ENCODE assay signal across 11 cellular contexts in the genomic region with DNA sequence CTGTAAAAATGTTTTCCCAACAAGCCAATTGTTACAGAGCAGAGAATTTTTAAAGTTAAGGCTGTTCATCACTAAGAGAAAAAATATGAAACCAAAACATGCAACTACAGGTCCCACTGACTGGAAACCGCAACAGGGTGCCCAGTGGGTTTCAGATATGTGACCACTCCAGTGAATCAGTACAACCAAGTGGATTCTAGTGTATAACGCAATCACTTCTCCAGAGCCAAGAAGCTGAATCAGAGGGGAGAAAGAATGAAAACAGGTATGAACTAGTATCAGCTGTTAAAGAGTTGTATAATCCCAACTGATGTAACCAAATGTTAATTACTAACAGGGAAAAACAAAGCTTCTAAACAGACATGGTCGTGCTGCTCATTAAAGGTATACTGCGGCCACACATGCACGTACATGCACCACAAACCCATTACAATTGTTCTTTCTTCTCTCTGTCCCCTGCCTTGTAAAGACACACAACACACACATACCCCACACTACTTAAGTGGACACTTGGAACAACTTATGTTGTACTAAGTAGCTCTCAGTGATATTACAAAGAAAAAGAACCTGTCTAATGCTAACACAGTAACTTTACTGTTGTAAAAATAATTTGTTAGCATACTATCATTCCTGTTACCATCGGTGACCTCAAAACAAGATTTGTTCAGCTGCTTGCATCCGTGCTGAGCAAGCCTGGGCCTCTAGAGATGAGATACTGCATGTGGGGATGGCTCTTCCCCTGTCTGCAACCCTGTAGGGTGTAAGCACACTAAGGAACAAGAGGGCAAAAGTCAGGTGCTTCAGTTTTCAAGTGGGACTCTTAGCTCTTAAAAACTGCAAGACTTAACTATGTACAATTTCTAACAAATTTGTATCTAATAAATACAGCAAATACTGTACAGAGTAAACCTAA.
DNase-seq lines count a peak whose midpoint lies in the region; ATAC-seq and TF ChIP-seq lines count a peak whose summit lies in the region.
"Had no signal": no experiment of that assay in that cellular context is flagged by ENCODE, and none has a peak within 500 bp of the region (broad histone marks: within the 10 kb centered on the region; RNA-seq: fewer than 3 reads in every experiment).

No MANE protein-coding gene starts in this region.

- H4K20me1 ChIP-seq in H9 (ENCODE audit: control insufficient read depth, insufficient read depth, insufficient read length), result no peaks in the 10 kb centered on the region

- H3K9me3 ChIP-seq in H9 (ENCODE audit: control insufficient read depth, low read depth, low read length) (no peaks in the 10 kb centered on the region), suprapubic skin (no peaks in the 10 kb centered on the region)

- H3K4me1 Mint-ChIP-seq in H9 (peaks cover 51 to 57% of the 10 kb centered on the region in 2 experiments), WTC11 (peaks cover 60% of the 10 kb centered on the region)
- H3K4me1 Mint-ChIP-seq: naive thymus-derived CD4-positive, alpha-beta T cell had no signal

- H3K79me1 ChIP-seq in H9 (ENCODE audit: insufficient read depth, low read depth, low read length, poor library complexity, severe bottlenecking), result peaks cover under 1% of the 10 kb centered on the region

- no peak overlapping the region for H3K56ac ChIP-seq in H9 (ENCODE audit: insufficient read length, low read depth, low read length)

- H3K4me3 Mint-ChIP-seq in H9, result no peak overlapping the region
- H3K4me3 Mint-ChIP-seq in WTC11, result no peak overlapping the region
- H3K4me3 Mint-ChIP-seq: naive thymus-derived CD4-positive, alpha-beta T cell; T-helper 2 cell treated with Interferon-gamma antibody and Interleukin-4, amounts not matched to agents 5 μg/mL and 100 μg/mL, for 36 hours had no signal

- no peak overlapping the region for H2AFZ ChIP-seq in H9 (ENCODE audit: low read length)

- no peak overlapping the region for H2BK120ac ChIP-seq in H9 (ENCODE audit: low read depth, low read length, poor library complexity, severe bottlenecking)

- H4K91ac ChIP-seq in H9 (ENCODE audit: insufficient read length, low read depth, low read length), result no peak overlapping the region

- H3K36me3 ChIP-seq in suprapubic skin, result no peaks in the 10 kb centered on the region

- ATAC-seq in WTC11 (peak; percentile 13; the same call in 1 of the 2 replicates), HG02938 (IDR thresholded peaks at IDR 0.05; ENCODE audit: unreplicated experiment) (no peak)
- ATAC-seq: naive thymus-derived CD4-positive, alpha-beta T cell had no signal

- H3K14ac ChIP-seq in H9 (ENCODE audit: insufficient read depth, low read length), result no peak overlapping the region; the same call in 1 of the 2 replicates

- H3K4ac ChIP-seq in H9 (ENCODE audit: low read depth, low read length), result no peak overlapping the region

- peak overlapping the region in 2 of 3 experiments; percentile 5 to 81; a peak in 3 of 7 replicates for H3K27ac Mint-ChIP-seq in H9
- peak overlapping the region; percentile 46; the same call in 1 of the 2 replicates for H3K27ac Mint-ChIP-seq in WTC11
- H3K27ac Mint-ChIP-seq: naive thymus-derived CD4-positive, alpha-beta T cell; T-helper 2 cell treated with Interferon-gamma antibody and Interleukin-4, amounts not matched to agents 5 μg/mL and 100 μg/mL, for 36 hours had no signal

- H3T11ph ChIP-seq in H9 (ENCODE audit: low read length), result no peak overlapping the region

- POLR2A ChIA-PET in WTC11 (lab: Charles Lee), result no interaction called here

- no peak overlapping the region for H3K4me2 ChIP-seq in H9 (ENCODE audit: insufficient read depth, insufficient read length, low read length)

- no peak for TF ChIP-seq EP300 in suprapubic skin (IDR thresholded peaks at IDR 0.05)

- no peak for TF ChIP-seq CTCF in H9 (conservative IDR thresholded peaks at IDR 0.05)
- no peak for TF ChIP-seq CTCF in WTC11 (IDR thresholded peaks at IDR 0.05)
- no peak for TF ChIP-seq CTCF in suprapubic skin (IDR thresholded peaks at IDR 0.05)

- H3K18ac ChIP-seq in H9 (ENCODE audit: insufficient read length, low read depth, low read length), result no peak overlapping the region

- H3K27me3 ChIP-seq in H9 (ENCODE audit: insufficient read depth, low read length) (no peaks in the 10 kb centered on the region), suprapubic skin (no peaks in the 10 kb centered on the region)

- peaks cover 21% of the 10 kb centered on the region; the same call in 1 of the 2 replicates for H3K79me2 ChIP-seq in H9 (ENCODE audit: insufficient read depth, low read length)

- no peak overlapping the region for H4K5ac ChIP-seq in H9 (ENCODE audit: insufficient read length, low read depth, low read length)

- no peaks in the 10 kb centered on the region for H3K27me3 Mint-ChIP-seq in H9 (ENCODE audit: low read depth)
- no peaks in the 10 kb centered on the region for H3K27me3 Mint-ChIP-seq in WTC11 (ENCODE audit: low read depth)

- H3K36me3 Mint-ChIP-seq in H9 (ENCODE audit: insufficient read depth in 1 of 3, low read depth in 3 of 3) (no peaks in the 10 kb centered on the region; a peak in 1 of 7 replicates), WTC11 (no peaks in the 10 kb centered on the region)
- H3K36me3 Mint-ChIP-seq: naive thymus-derived CD4-positive, alpha-beta T cell had no signal

- H3K4me3 ChIP-seq in suprapubic skin, result peak overlapping the region; percentile 13

- no peaks in the 10 kb centered on the region for H3K23me2 ChIP-seq in H9 (ENCODE audit: insufficient read length, low read depth, low read length, poor library complexity, severe bottlenecking)

- H2BK5ac ChIP-seq in H9 (ENCODE audit: insufficient read length, low read length), result no peak overlapping the region

- no peak overlapping the region for H3K23ac ChIP-seq in H9 (ENCODE audit: insufficient read length, low read depth, low read length)

- H3K9ac ChIP-seq in H9 (ENCODE audit: extremely low read depth, insufficient read length, low read length), result no peak overlapping the region

- no peak overlapping the region for H4K8ac ChIP-seq in H9 (replicated peaks; ENCODE audit: insufficient read length, low read depth, low read length)

- H2BK15ac ChIP-seq in H9 (ENCODE audit: low read depth, low read length), result no peak overlapping the region

- H2BK12ac ChIP-seq in H9 (ENCODE audit: insufficient read length, low read depth, low read length), result no peak overlapping the region

- H3K9me3 Mint-ChIP-seq in H9 (no peaks in the 10 kb centered on the region), WTC11 (no peaks in the 10 kb centered on the region)
- H3K9me3 Mint-ChIP-seq: T-helper 2 cell treated with Interferon-gamma antibody and Interleukin-4, amounts not matched to agents 5 μg/mL and 100 μg/mL, for 36 hours had no signal

- no CpG with 5 or more reads among the region's 7 CpGs for WGBS in H9 (ENCODE audit: extremely low coverage, insufficient read length, low lambda C conversion rate)
- WGBS in suprapubic skin, result 38% methylated on average over 7 of the region's 7 CpGs

- no peak overlapping the region for H2BK20ac ChIP-seq in H9 (ENCODE audit: low read depth, low read length, poor library complexity, severe bottlenecking)

- peaks cover 18% of the 10 kb centered on the region; the same call in 1 of the 2 replicates for H3K4me1 ChIP-seq in H9 (ENCODE audit: insufficient read depth, low read length)
- H3K4me1 ChIP-seq in suprapubic skin, result peaks cover 58% of the 10 kb centered on the region

- H2AK5ac ChIP-seq in H9 (ENCODE audit: insufficient read length, low read length), result no peak overlapping the region

- CTCF ChIA-PET in WTC11 (lab: Charles Lee), result interaction anchor here (0.5 kb wide), 1 partner anchor 121 kb away, joined by 3 read pairs; no protein-coding TSS in a partner anchor

- H3K27ac ChIP-seq in H9 (ENCODE audit: insufficient read length, low read depth, low read length), result peak overlapping the region; percentile 34
- H3K27ac ChIP-seq in suprapubic skin, result peak overlapping the region; percentile 88
- H3K27ac ChIP-seq: HL-60 had no signal

- no peak for TF ChIP-seq POLR2A in suprapubic skin (IDR thresholded peaks at IDR 0.05)

- DNase-seq in H9, result no peak
- DNase-seq in WTC11 (ENCODE audit: low spot score), result no peak
- peak; percentile 93 for DNase-seq in glomerular visceral epithelial cell (ENCODE audit: extremely low spot score)
- DNase-seq in suprapubic skin (ENCODE audit: low spot score in 2 of 2), result no peak
- no peak for DNase-seq in stimulated activated CD4-positive, alpha-beta T cell treated with anti-CD3 and anti-CD28 coated beads, Interleukin-1b, Interleukin-23, amount 100 ng/mL, for 48 hours
- DNase-seq in NCI-H2107 (lab: John Stamatoyannopoulos, UW), result no peak
- DNase-seq: activated gamma-delta T cell treated with Interleukin-2 at 50 U/mL for 16 hours; naive thymus-derived CD4-positive, alpha-beta T cell had no signal

TF ChIP-seq in WTC11, 78 proteins besides CTCF, POLR2A, EP300 and RAD21 (continues in another document):
- TF ChIP-seq EMX1 (CRISPR knock-in tag; IDR thresholded peaks at IDR 0.05) (no peak), CREB1 (CRISPR knock-in tag; IDR thresholded peaks at IDR 0.05) (no peak), TEAD1 (CRISPR knock-in tag; IDR thresholded peaks at IDR 0.05) (no peak), ESRRA (CRISPR knock-in tag; IDR thresholded peaks at IDR 0.05; ENCODE audit: borderline replicate concordance) (no peak)
- TF ChIP-seq, protein P1, sequence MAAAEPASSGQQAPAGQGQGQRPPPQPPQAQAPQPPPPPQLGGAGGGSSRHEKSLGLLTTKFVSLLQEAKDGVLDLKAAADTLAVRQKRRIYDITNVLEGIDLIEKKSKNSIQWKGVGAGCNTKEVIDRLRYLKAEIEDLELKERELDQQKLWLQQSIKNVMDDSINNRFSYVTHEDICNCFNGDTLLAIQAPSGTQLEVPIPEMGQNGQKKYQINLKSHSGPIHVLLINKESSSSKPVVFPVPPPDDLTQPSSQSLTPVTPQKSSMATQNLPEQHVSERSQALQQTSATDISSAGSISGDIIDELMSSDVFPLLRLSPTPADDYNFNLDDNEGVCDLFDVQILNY (CRISPR knock-in tag; IDR thresholded peaks at IDR 0.05), result no peak
